In genomic region chr1:17490667-17491066, GRCh38 we compare ENCODE assay signal across 1 cellular context. TPM values are rescaled to one million over a fixed set of nuclear protein-coding genes. Genes with fewer than 3 reads are reported as not detected.
"Had no signal": no experiment of that assay in that cellular context is flagged by ENCODE, and none has a peak within 500 bp of the region (broad histone marks: within the 10 kb centered on the region; RNA-seq: fewer than 3 reads in every experiment).

No MANE protein-coding gene starts in this region.

RNA-seq across cellular contexts. Expression of gene ARHGEF10L, which starts 48.8 kb away (rescaled TPM):
- polyA plus RNA-seq: IgD-negative memory B cell had no signal
